9 cellular contexts compared by ENCODE assay signal in the genomic region with DNA sequence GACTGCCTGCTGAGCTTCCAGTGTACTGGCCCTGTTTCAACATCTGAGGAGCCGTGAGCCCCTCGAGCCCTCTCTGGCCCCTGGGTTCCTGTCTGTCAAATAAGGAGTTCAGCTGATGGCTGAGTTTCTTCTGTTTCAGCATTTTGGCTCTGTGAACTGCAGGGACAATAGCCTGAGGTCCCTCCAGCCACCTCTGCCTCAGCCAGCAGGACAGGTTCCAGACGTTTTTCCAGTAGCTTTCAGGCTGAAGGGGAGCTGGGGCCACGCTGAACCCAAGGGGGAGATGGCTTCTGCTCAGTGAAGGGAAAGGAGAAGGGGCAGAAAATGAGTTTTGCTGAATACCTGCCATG. TPM values are rescaled to one million over a fixed set of nuclear protein-coding genes. Genes with fewer than 3 reads are reported as not detected.
DNase-seq lines count a peak whose midpoint lies in the region; ATAC-seq and TF ChIP-seq lines count a peak whose summit lies in the region.
"Had no signal": no experiment of that assay in that cellular context is flagged by ENCODE, and none has a peak within 500 bp of the region (broad histone marks: within the 10 kb centered on the region; RNA-seq: fewer than 3 reads in every experiment).

No MANE protein-coding gene starts in this region.

- no peaks in the 10 kb centered on the region for H3K9me3 ChIP-seq in CD4-positive, alpha-beta memory T cell (ENCODE audit: control insufficient read depth in 1 of 2, low read length in 2 of 2)
- no peaks in the 10 kb centered on the region for H3K9me3 ChIP-seq in WERI-Rb-1 (ENCODE audit: severe bottlenecking)
- H3K9me3 ChIP-seq in right atrium auricular region: no peaks in the 10 kb centered on the region
- no peaks in the 10 kb centered on the region for H3K9me3 ChIP-seq in sigmoid colon
- no peaks in the 10 kb centered on the region for H3K9me3 ChIP-seq in OCI-LY7 (ENCODE audit: low read length)

- peak overlapping the region in 5 of 7 donors; percentile 68 to 80 (median 74) for H3K27ac Mint-ChIP-seq in CD4-positive, alpha-beta memory T cell

- H3K4me1 ChIP-seq in CD4-positive, alpha-beta memory T cell (ENCODE audit: insufficient read depth, low read length): peaks cover 66% of the 10 kb centered on the region
- H3K4me1 ChIP-seq in right atrium auricular region: peaks cover 0 to 88% of the 10 kb centered on the region in 2 donors
- peaks cover 0 to 86% (median 66%) of the 10 kb centered on the region in 4 donors for H3K4me1 ChIP-seq in sigmoid colon
- peaks cover 11% of the 10 kb centered on the region for H3K4me1 ChIP-seq in OCI-LY7 (ENCODE audit: insufficient read depth, low read length, poor library complexity, severe bottlenecking)

- BruUV-seq in OCI-LY7 (replicated peaks; lab: Mats Ljungman, UMichigan): no TSS peak

- H3K4me3 ChIP-seq in CD4-positive, alpha-beta memory T cell (ENCODE audit: low read length in 2 of 2): no peak overlapping the region
- H3K4me3 ChIP-seq in WERI-Rb-1 (ENCODE audit: low read depth, low read length) (no peak overlapping the region), right atrium auricular region (no peak overlapping the region), sigmoid colon (no peak overlapping the region), OCI-LY7 (ENCODE audit: low read depth, low read length, poor library complexity, severe bottlenecking) (no peak overlapping the region)

- DNase-seq in CD4-positive, alpha-beta memory T cell: no peak
- DNase-seq in WERI-Rb-1 (no peak), right atrium auricular region (ENCODE audit: low spot score) (no peak), sigmoid colon (no peak), OCI-LY7 (ENCODE audit: low spot score) (no peak), DMS53 (lab: John Stamatoyannopoulos, UW) (no peak), NCI-H2227 (lab: John Stamatoyannopoulos, UW; ENCODE audit: unreplicated experiment) (no peak)
- DNase-seq: NCI-H1417 treated with DMSO at 0.1 percent for 48 hours had no signal

- peaks cover 2% of the 10 kb centered on the region; the same call in 1 of the 2 replicates for H3K79me2 ChIP-seq in OCI-LY7 (ENCODE audit: insufficient read depth, low read depth, low read length)

- TF ChIP-seq EP300 in sigmoid colon (IDR thresholded peaks at IDR 0.05): no peak

- H3K4me2 ChIP-seq in OCI-LY7 (ENCODE audit: low read length): no peak overlapping the region

- no peaks in the 10 kb centered on the region for H3K9me3 Mint-ChIP-seq in CD4-positive, alpha-beta memory T cell

- H4K20me1 ChIP-seq in OCI-LY7 (ENCODE audit: insufficient read depth, low read length): no peaks in the 10 kb centered on the region

- H3K9me2 ChIP-seq in OCI-LY7 (ENCODE audit: insufficient read depth, low read length): no peaks in the 10 kb centered on the region

- H3K36me3 Mint-ChIP-seq in CD4-positive, alpha-beta memory T cell: peaks cover 3 to 21% of the 10 kb centered on the region in 2 donors

- H3K27ac ChIP-seq in CD4-positive, alpha-beta memory T cell (ENCODE audit: low read depth, low read length): no peak overlapping the region
- H3K27ac ChIP-seq in WERI-Rb-1 (peak overlapping the region; percentile 86), right atrium auricular region (peak overlapping the region; percentile 93 to 94), sigmoid colon (peak overlapping the region; percentile 71 to 80 (median 74)), OCI-LY7 (ENCODE audit: low read depth, low read length, poor library complexity, severe bottlenecking) (no peak overlapping the region)

- POLR2A ChIA-PET in CD4-positive, alpha-beta memory T cell (lab: Charles Lee; ENCODE audit: partially characterized antibody): no interaction called here
- POLR2A ChIA-PET in OCI-LY7 (lab: Charles Lee): no interaction called here

- no peak overlapping the region for H2AFZ ChIP-seq in OCI-LY7 (ENCODE audit: low read length)

- H3K27me3 Mint-ChIP-seq in CD4-positive, alpha-beta memory T cell: no peaks in the 10 kb centered on the region

- TF ChIP-seq CTCF in WERI-Rb-1 (IDR thresholded peaks at IDR 0.05; ENCODE audit: low read depth, low read length) (no peak), right atrium auricular region (IDR thresholded peaks at IDR 0.05) (no peak), sigmoid colon (IDR thresholded peaks at IDR 0.05) (no peak), OCI-LY7 (conservative IDR thresholded peaks at IDR 0.05; ENCODE audit: low read length) (no peak)

- WGBS in sigmoid colon, 2 donors: 62 to 77% methylated on average over 4 of the region's 4 CpGs

- H3K36me3 ChIP-seq in CD4-positive, alpha-beta memory T cell (ENCODE audit: insufficient read depth, low read length): peaks cover 6% of the 10 kb centered on the region
- H3K36me3 ChIP-seq in WERI-Rb-1 (peaks cover 38% of the 10 kb centered on the region), right atrium auricular region (peaks cover 5% of the 10 kb centered on the region), sigmoid colon (peaks cover 0 to 8% (median under 1%) of the 10 kb centered on the region in 4 donors), OCI-LY7 (ENCODE audit: insufficient read depth, low read length) (no peaks in the 10 kb centered on the region; the same call in 1 of the 2 replicates)

- no peaks in the 10 kb centered on the region for H3K27me3 ChIP-seq in CD4-positive, alpha-beta memory T cell (ENCODE audit: insufficient read depth, low read length)
- H3K27me3 ChIP-seq in WERI-Rb-1 (ENCODE audit: insufficient read depth, low read depth, severe bottlenecking) (no peaks in the 10 kb centered on the region), right atrium auricular region (no peaks in the 10 kb centered on the region), sigmoid colon (no peaks in the 10 kb centered on the region)

- CTCF ChIA-PET in CD4-positive, alpha-beta memory T cell (lab: Charles Lee; ENCODE audit: partially characterized antibody): no interaction called here
- CTCF ChIA-PET in OCI-LY7 (lab: Charles Lee; ENCODE audit: unreplicated experiment): no interaction called here

- peak overlapping the region in 2 of 8 donors; percentile 15 to 17 for H3K4me3 Mint-ChIP-seq in CD4-positive, alpha-beta memory T cell

- intact Hi-C loops in CD4-positive, alpha-beta memory T cell (cut with micrococcal nuclease): no loop called here
- intact Hi-C loops in sigmoid colon (cut with DNase I): no loop called here
- intact Hi-C loops in OCI-LY7 (cut with micrococcal nuclease; ENCODE audit: unreplicated experiment): no loop called here

- no peak for TF ChIP-seq POLR2A in sigmoid colon (IDR thresholded peaks at IDR 0.05)

- peaks cover 36 to 81% (median 64%) of the 10 kb centered on the region in 4 donors for H3K4me1 Mint-ChIP-seq in CD4-positive, alpha-beta memory T cell

- ATAC-seq in HG02884 (IDR thresholded peaks at IDR 0.05; ENCODE audit: unreplicated experiment): no peak

RNA-seq across cellular contexts. Expression of a gene that starts 5.4 kb away (rescaled TPM):
- 10 to 100 TPM; 20.1 to 22.2 TPM for total RNA-seq in CD4-positive, alpha-beta memory T cell
- polyA plus RNA-seq in CD4-positive, alpha-beta memory T cell: 1 to 10 TPM; 4.8 to 6.9 TPM
- total RNA-seq in right atrium auricular region (10 to 100 TPM; 34.2 to 55.7 TPM), sigmoid colon (10 to 100 TPM; 19.6 to 27.4 (median 25.8) TPM), OCI-LY7 (2022) (12.9 and 15.0 TPM in 2 replicates)
- polyA plus RNA-seq in sigmoid colon: 10 to 100 TPM in 1 of 3 donors, 1 to 10 TPM in 2; 4.2 to 23.1 (median 7.4) TPM
- 10.4 and 10.6 TPM in 2 replicates for total RNA-seq in OCI-LY7 (2014; rRNA removed; shearing (Covaris generic))

RNA-seq across cellular contexts. Expression of a gene that starts 16.4 kb away (rescaled TPM):
- total RNA-seq in CD4-positive, alpha-beta memory T cell: under 1 TPM in 1 of 2 experiments, not detected in 1; 0.32 TPM
- polyA plus RNA-seq in CD4-positive, alpha-beta memory T cell: not detected
- total RNA-seq in right atrium auricular region: under 1 TPM; 0.35 to 0.41 TPM
- total RNA-seq in sigmoid colon: not detected
- 10 to 100 TPM in 1 of 3 donors, 1 to 10 TPM in 2; 1.2 to 11.6 (median 3.2) TPM for polyA plus RNA-seq in sigmoid colon
- total RNA-seq in OCI-LY7 (2014; rRNA removed; shearing (Covaris generic)): 27.8 and 48.2 TPM in 2 replicates
- 63.6 and 67.9 TPM in 2 replicates for total RNA-seq in OCI-LY7 (2022)

Comparison
In these comparisons a context has a peak if more than half of its experiments do, and no peak if none do; other contexts are left out.
1. H3K27ac ChIP-seq: peak in WERI-Rb-1 (single experiment), right atrium auricular region (2 of 2) and sigmoid colon (4 of 4); none in CD4-positive, alpha-beta memory T cell (single experiment) and OCI-LY7 (single experiment).
2. RNA of a gene that starts 16.4 kb away (total RNA-seq): 27.8 to 67.9 TPM in OCI-LY7; 0.35 to 0.41 TPM in right atrium auricular region, 0.32 TPM in CD4-positive, alpha-beta memory T cell and not detected in sigmoid colon; every median in the first group is over 10 times any median in the second.